18 cellular contexts compared by ENCODE assay signal in genomic region chr16:49505556-49505955, GRCh38.
DNase-seq lines count a peak whose midpoint lies in the region; ATAC-seq, FAIRE-seq and TF ChIP-seq lines count a peak whose summit lies in the region.
"Had no signal": no experiment of that assay in that cellular context is flagged by ENCODE, and none has a peak within 500 bp of the region (broad histone marks: within the 10 kb centered on the region; RNA-seq: fewer than 3 reads in every experiment).

No MANE protein-coding gene starts in this region.

- H3K4me3 Mint-ChIP-seq in natural killer cell treated with Interleukin-12 subunit alpha and Interleukin-12 subunit beta and Interleukin-15 and Interleukin-18, amount 100 ng/mL, for 72 hours, result no peak overlapping the region
- H3K4me3 Mint-ChIP-seq in natural killer cell, result no peak overlapping the region
- H3K4me3 Mint-ChIP-seq in glutamatergic neuron (ENCODE audit: unreplicated experiment), result no peak overlapping the region
- H3K4me3 Mint-ChIP-seq: B cell; CD4-positive, alpha-beta T cell had no signal

- H3K9me3 Mint-ChIP-seq in natural killer cell treated with Interleukin-12 subunit alpha and Interleukin-12 subunit beta and Interleukin-15 and Interleukin-18, amount 100 ng/mL, for 72 hours, result no peaks in the 10 kb centered on the region
- H3K9me3 Mint-ChIP-seq in natural killer cell (peaks cover 0 to 4% of the 10 kb centered on the region in 2 donors), glutamatergic neuron (ENCODE audit: unreplicated experiment) (peaks cover 21% of the 10 kb centered on the region)
- H3K9me3 Mint-ChIP-seq: CD4-positive, alpha-beta T cell had no signal

- no peaks in the 10 kb centered on the region for H3K36me3 ChIP-seq in H7 (replicated peaks; ENCODE audit: control insufficient read depth, insufficient read depth, low read length)
- H3K36me3 ChIP-seq: HAP-1 had no signal

- no peak overlapping the region for H3K4me3 ChIP-seq in H7 (ENCODE audit: insufficient read depth, low read depth, low read length)
- H3K4me3 ChIP-seq: HAP-1 had no signal

- H3K4me1 Mint-ChIP-seq in natural killer cell treated with Interleukin-12 subunit alpha and Interleukin-12 subunit beta and Interleukin-15 and Interleukin-18, amount 100 ng/mL, for 72 hours (ENCODE audit: low read depth in 2 of 2), result peaks cover 5 to 19% of the 10 kb centered on the region in 2 donors
- H3K4me1 Mint-ChIP-seq in natural killer cell (peaks cover 15 to 19% of the 10 kb centered on the region in 2 donors), glutamatergic neuron (ENCODE audit: low read depth, unreplicated experiment) (peaks cover 26% of the 10 kb centered on the region)

- intact Hi-C loops in natural killer cell (cut with micrococcal nuclease), result no loop called here
- intact Hi-C loops in posterior vena cava (cut with DNase I), result no loop called here
- intact Hi-C loops in Right ventricle myocardium superior (cut with DNase I), result no loop called here

- no peaks in the 10 kb centered on the region for H3K27me3 ChIP-seq in H7 (ENCODE audit: control insufficient read depth, insufficient read depth, low read length)

- no peaks in the 10 kb centered on the region for H3K36me3 Mint-ChIP-seq in natural killer cell treated with Interleukin-12 subunit alpha and Interleukin-12 subunit beta and Interleukin-15 and Interleukin-18, amount 100 ng/mL, for 72 hours
- H3K36me3 Mint-ChIP-seq in natural killer cell (no peaks in the 10 kb centered on the region), glutamatergic neuron (ENCODE audit: unreplicated experiment) (no peaks in the 10 kb centered on the region)

- DNase-seq in natural killer cell treated with Interleukin-12 subunit alpha and Interleukin-12 subunit beta and Interleukin-15 and Interleukin-18, amount 100 ng/mL, for 72 hours (ENCODE audit: low spot score), result peak; percentile 29
- no peak for DNase-seq in natural killer cell
- DNase-seq in glutamatergic neuron, result peak; percentile 5
- peak; percentile 41 for DNase-seq in posterior vena cava (ENCODE audit: low spot score)
- no peak for DNase-seq in HTR-8/SVneo (ENCODE audit: insufficient read length, low spot score)
- DNase-seq in H7, result no peak
- no peak for DNase-seq in Right ventricle myocardium superior
- DNase-seq: Caco-2; CD4-positive, alpha-beta T cell; DMS153; DMS79; GDM1; GOT3 had no signal

- ATAC-seq in natural killer cell treated with Interleukin-12 subunit alpha and Interleukin-12 subunit beta and Interleukin-15 and Interleukin-18, amount 100 ng/mL, for 72 hours, result no peak
- no peak for ATAC-seq in natural killer cell
- ATAC-seq in Right ventricle myocardium superior (ENCODE audit: poor library complexity), result no peak

- peaks cover 0 to 4% of the 10 kb centered on the region in 2 donors for H3K27me3 Mint-ChIP-seq in natural killer cell treated with Interleukin-12 subunit alpha and Interleukin-12 subunit beta and Interleukin-15 and Interleukin-18, amount 100 ng/mL, for 72 hours
- H3K27me3 Mint-ChIP-seq in natural killer cell (ENCODE audit: low read depth in 2 of 2), result no peaks in the 10 kb centered on the region
- H3K27me3 Mint-ChIP-seq in glutamatergic neuron (ENCODE audit: unreplicated experiment), result peaks cover 15% of the 10 kb centered on the region
- H3K27me3 Mint-ChIP-seq: CD4-positive, alpha-beta T cell had no signal

- no peak overlapping the region for H3K27ac Mint-ChIP-seq in natural killer cell treated with Interleukin-12 subunit alpha and Interleukin-12 subunit beta and Interleukin-15 and Interleukin-18, amount 100 ng/mL, for 72 hours
- H3K27ac Mint-ChIP-seq in natural killer cell (no peak overlapping the region), glutamatergic neuron (ENCODE audit: unreplicated experiment) (no peak overlapping the region)
- H3K27ac Mint-ChIP-seq: B cell; CD4-positive, alpha-beta T cell had no signal

- no peak for TF ChIP-seq CTCF in natural killer cell (IDR thresholded peaks at IDR 0.05)
- TF ChIP-seq CTCF in glutamatergic neuron (IDR thresholded peaks at IDR 0.05; ENCODE audit: partially characterized antibody, unreplicated experiment), result no peak

- FAIRE-seq in HTR-8/SVneo (lab: Jason Lieb, UNC), result no peak
- FAIRE-seq: D721Med, GM12892, GM18507 had no signal

Comparison
In these comparisons a context has a peak if more than half of its experiments do, and no peak if none do; other contexts are left out.
1. DNase-seq: peak in natural killer cell treated with Interleukin-12 subunit alpha and Interleukin-12 subunit beta and Interleukin-15 and Interleukin-18, amount 100 ng/mL, for 72 hours (single experiment), glutamatergic neuron (single experiment) and posterior vena cava (single experiment); none in natural killer cell (single experiment), HTR-8/SVneo (single experiment), H7 (single experiment) and Right ventricle myocardium superior (single experiment).